In genomic region chr5:41747708-41748107, GRCh38 we compare ENCODE assay signal across 21 cellular contexts.
"Had no signal": no experiment of that assay in that cellular context is flagged by ENCODE, and none has a peak within 500 bp of the region (broad histone marks: within the 10 kb centered on the region; RNA-seq: fewer than 3 reads in every experiment).

No MANE protein-coding gene starts in this region.

- H3K27me3 ChIP-seq: SJSA1 had no signal

- H3K27ac ChIP-seq: SJSA1 had no signal

- H3K9me3 Mint-ChIP-seq: activated naive CD4-positive, alpha-beta T cell treated with anti-CD3 and anti-CD28 coated beads, Interleukin-2, amount 10 ng/mL, durations not matched to agents 7 days and 5 days had no signal

- H3K4me3 ChIP-seq: SJSA1 had no signal

- H3K27ac Mint-ChIP-seq: activated CD4-positive, alpha-beta T cell treated with anti-CD3 and anti-CD28 coated beads for 36 hours; activated CD8-positive, alpha-beta T cell treated with anti-CD3 and anti-CD28 coated beads for 36 hours; activated naive CD4-positive, alpha-beta T cell treated with anti-CD3 and anti-CD28 coated beads, Interleukin-2, amount 10 ng/mL, durations not matched to agents 7 days and 5 days; activated naive CD8-positive, alpha-beta T cell treated with anti-CD3 and anti-CD28 coated beads for 36 hours; activated T-cell treated with anti-CD3 and anti-CD28 coated beads, Interleukin-2, amount 50 U/mL, for 72 hours; activated T-helper 2 cell treated with anti-CD3 and anti-CD28 coated beads, Interferon-gamma antibody, Interleukin-2, Interleukin-4, amounts not matched to agents 10 μg/mL and 5 μg/mL and 100 μg/mL, durations not matched to agents 14 hours and 24 hours and 36 hours; T-cell had no signal

- ATAC-seq: T-cell had no signal

- H3K27me3 Mint-ChIP-seq: activated CD4-positive, alpha-beta T cell treated with anti-CD3 and anti-CD28 coated beads for 36 hours; activated CD8-positive, alpha-beta T cell treated with anti-CD3 and anti-CD28 coated beads for 36 hours; activated naive CD4-positive, alpha-beta T cell treated with anti-CD3 and anti-CD28 coated beads, Interleukin-2, amount 10 ng/mL, durations not matched to agents 7 days and 5 days; activated naive CD8-positive, alpha-beta T cell treated with anti-CD3 and anti-CD28 coated beads for 36 hours; T-cell had no signal

- H3K4me1 Mint-ChIP-seq: activated naive CD4-positive, alpha-beta T cell treated with anti-CD3 and anti-CD28 coated beads, Interleukin-2, amount 10 ng/mL, durations not matched to agents 7 days and 5 days; T-cell had no signal

- H3K9me3 ChIP-seq: SJSA1 had no signal

- DNase-seq: activated CD4-positive, alpha-beta T cell treated with anti-CD3 and anti-CD28 coated beads for 36 hours; activated CD8-positive, alpha-beta memory T cell treated with anti-CD3 and anti-CD28 coated beads, Interleukin-2, amount 50 U/mL, for 4 hours; activated CD8-positive, alpha-beta T cell treated with anti-CD3 and anti-CD28 coated beads for 36 hours; activated gamma-delta T cell treated with Interleukin-2 at 50 U/mL for 16 hours; activated naive CD4-positive, alpha-beta T cell treated with anti-CD3 and anti-CD28 coated beads, Interleukin-2, amount 10 ng/mL, durations not matched to agents 7 days and 5 days; activated naive CD8-positive, alpha-beta T cell treated with anti-CD3 and anti-CD28 coated beads for 36 hours; activated T-cell treated with anti-CD3 and anti-CD28 coated beads, Interleukin-2, amount 50 U/mL, for 72 hours; cerebellar nuclear complex; Kasumi-1; KBM-7; NCI-H1048; NCI-H146; NCI-H187 treated with DMSO at 0.1 percent for 48 hours; NCI-H2081 treated with DMSO at 0.1 percent for 48 hours; NCI-H748 treated with DMSO at 0.1 percent for 48 hours; NK-92 treated with Interleukin-12 subunit alpha and Interleukin-12 subunit beta, amount 100 ng/mL, for 24 hours; T-cell; T-helper 2 cell; T1000 had no signal

- H3K4me3 Mint-ChIP-seq: activated CD4-positive, alpha-beta T cell treated with anti-CD3 and anti-CD28 coated beads for 36 hours; activated CD8-positive, alpha-beta T cell treated with anti-CD3 and anti-CD28 coated beads for 36 hours; activated naive CD4-positive, alpha-beta T cell treated with anti-CD3 and anti-CD28 coated beads, Interleukin-2, amount 10 ng/mL, durations not matched to agents 7 days and 5 days; activated naive CD8-positive, alpha-beta T cell treated with anti-CD3 and anti-CD28 coated beads for 36 hours; activated T-cell treated with anti-CD3 and anti-CD28 coated beads, Interleukin-2, amount 50 U/mL, for 72 hours; T-cell had no signal
